1 cellular context compared by ENCODE assay signal in the genomic region with DNA sequence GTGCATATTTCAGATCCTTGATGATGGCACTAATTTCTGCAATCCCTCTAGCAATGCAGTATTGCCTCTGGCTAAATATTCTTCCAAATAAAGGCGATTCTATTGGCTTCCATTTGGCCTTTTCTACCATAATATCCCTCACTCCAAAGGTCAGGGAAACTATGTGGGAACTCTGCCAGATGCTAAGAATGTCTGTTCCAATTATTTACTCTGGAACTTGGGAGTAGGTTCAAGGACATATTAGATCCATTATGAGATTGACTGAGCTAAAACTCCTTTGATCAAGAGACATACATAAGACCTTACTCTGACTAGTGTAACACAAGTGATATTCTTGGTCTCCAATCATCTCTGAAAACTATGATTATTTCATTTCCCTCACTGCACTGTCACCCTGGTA.
A peak's percentile ranks its signal among the peaks of the same experiment; 100 is the strongest.
TF ChIP-seq lines count a peak whose summit lies in the region.

No MANE protein-coding gene starts in this region.

TF ChIP-seq in HepG2, 621 proteins besides CTCF, POLR2A, EP300 and RAD21 (continued from another document and continues in another):
- TF ChIP-seq HMGXB4 (CRISPR knock-in tag; IDR thresholded peaks at IDR 0.05; ENCODE audit: borderline replicate concordance in 1 of 2, low read depth in 1 of 2) (no peak), ZNF879 (CRISPR knock-in tag; IDR thresholded peaks at IDR 0.05) (no peak), HDAC1 (CRISPR knock-in tag; IDR thresholded peaks at IDR 0.05) (peak; percentile 48; the same call in 1 of the 2 replicates), BCL6 (CRISPR knock-in tag; IDR thresholded peaks at IDR 0.05) (peak; percentile 85), RFX1 (IDR thresholded peaks at IDR 0.05) (no peak), ZFP1 (CRISPR knock-in tag; IDR thresholded peaks at IDR 0.05) (peak; percentile 77; the same call in 1 of the 2 replicates), ZFP36L1 (CRISPR knock-in tag; IDR thresholded peaks at IDR 0.05) (no peak), FOXO1 (CRISPR knock-in tag; IDR thresholded peaks at IDR 0.05) (peak; percentile 78), POGZ (CRISPR knock-in tag; IDR thresholded peaks at IDR 0.05) (peak; percentile 94), ZMYM3 (CRISPR knock-in tag; IDR thresholded peaks at IDR 0.05) (no peak), LRRFIP1 (CRISPR knock-in tag; conservative IDR thresholded peaks at IDR 0.05) (no peak), NCOA1 (CRISPR knock-in tag; IDR thresholded peaks at IDR 0.05) (no peak), FOXC1 (CRISPR knock-in tag; IDR thresholded peaks at IDR 0.05; ENCODE audit: borderline replicate concordance) (no peak), RAD51 (IDR thresholded peaks at IDR 0.05; ENCODE audit: borderline replicate concordance) (no peak), DNMT1 (CRISPR knock-in tag; IDR thresholded peaks at IDR 0.05) (no peak), CREM (IDR thresholded peaks at IDR 0.05) (peak; percentile 52), CREM (CRISPR knock-in tag; IDR thresholded peaks at IDR 0.05) (no peak), RXRA (CRISPR knock-in tag; IDR thresholded peaks at IDR 0.05) (no peak; the same call in 1 of the 2 replicates), ZNF17 (CRISPR knock-in tag; IDR thresholded peaks at IDR 0.05) (no peak), MIER3 (CRISPR knock-in tag; IDR thresholded peaks at IDR 0.05; ENCODE audit: borderline replicate concordance) (no peak), DPF2 (CRISPR knock-in tag; IDR thresholded peaks at IDR 0.05; ENCODE audit: borderline replicate concordance, low read depth) (peak; percentile 56; the same call in 1 of the 2 replicates), ZBTB14 (CRISPR knock-in tag; IDR thresholded peaks at IDR 0.05) (no peak), BATF2 (CRISPR knock-in tag; IDR thresholded peaks at IDR 0.05) (no peak), ZNF512 (CRISPR knock-in tag; IDR thresholded peaks at IDR 0.05) (no peak), HMG20B (CRISPR knock-in tag; conservative IDR thresholded peaks at IDR 0.05) (0 out of 2 replicates have a peak, but pooled peaks have one; percentile 35), FOXJ3 (CRISPR knock-in tag; IDR thresholded peaks at IDR 0.05; ENCODE audit: borderline replicate concordance) (peak; percentile 75; the same call in 1 of the 2 replicates), FOXP4 (CRISPR knock-in tag; IDR thresholded peaks at IDR 0.05) (0 out of 2 replicates have a peak, but pooled peaks have one; percentile 31), ARID5B (CRISPR knock-in tag; IDR thresholded peaks at IDR 0.05) (peak; percentile 99), ZNF672 (CRISPR knock-in tag; IDR thresholded peaks at IDR 0.05) (no peak), ZFAT (CRISPR knock-in tag; conservative IDR thresholded peaks at IDR 0.05) (no peak), ZNF260 (CRISPR knock-in tag; IDR thresholded peaks at IDR 0.05; ENCODE audit: borderline replicate concordance, low read depth) (no peak)
- TF ChIP-seq, protein P1, sequence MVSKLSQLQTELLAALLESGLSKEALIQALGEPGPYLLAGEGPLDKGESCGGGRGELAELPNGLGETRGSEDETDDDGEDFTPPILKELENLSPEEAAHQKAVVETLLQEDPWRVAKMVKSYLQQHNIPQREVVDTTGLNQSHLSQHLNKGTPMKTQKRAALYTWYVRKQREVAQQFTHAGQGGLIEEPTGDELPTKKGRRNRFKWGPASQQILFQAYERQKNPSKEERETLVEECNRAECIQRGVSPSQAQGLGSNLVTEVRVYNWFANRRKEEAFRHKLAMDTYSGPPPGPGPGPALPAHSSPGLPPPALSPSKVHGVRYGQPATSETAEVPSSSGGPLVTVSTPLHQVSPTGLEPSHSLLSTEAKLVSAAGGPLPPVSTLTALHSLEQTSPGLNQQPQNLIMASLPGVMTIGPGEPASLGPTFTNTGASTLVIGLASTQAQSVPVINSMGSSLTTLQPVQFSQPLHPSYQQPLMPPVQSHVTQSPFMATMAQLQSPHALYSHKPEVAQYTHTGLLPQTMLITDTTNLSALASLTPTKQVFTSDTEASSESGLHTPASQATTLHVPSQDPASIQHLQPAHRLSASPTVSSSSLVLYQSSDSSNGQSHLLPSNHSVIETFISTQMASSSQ (IDR thresholded peaks at IDR 0.05; ENCODE audit: low read depth): peak; percentile 11; the same call in 1 of the 2 replicates
- TF ChIP-seq, protein P1 (CRISPR knock-in tag; IDR thresholded peaks at IDR 0.05; ENCODE audit: borderline replicate concordance): peak; percentile 71; the same call in 1 of the 2 replicates
- TF ChIP-seq, protein P2, sequence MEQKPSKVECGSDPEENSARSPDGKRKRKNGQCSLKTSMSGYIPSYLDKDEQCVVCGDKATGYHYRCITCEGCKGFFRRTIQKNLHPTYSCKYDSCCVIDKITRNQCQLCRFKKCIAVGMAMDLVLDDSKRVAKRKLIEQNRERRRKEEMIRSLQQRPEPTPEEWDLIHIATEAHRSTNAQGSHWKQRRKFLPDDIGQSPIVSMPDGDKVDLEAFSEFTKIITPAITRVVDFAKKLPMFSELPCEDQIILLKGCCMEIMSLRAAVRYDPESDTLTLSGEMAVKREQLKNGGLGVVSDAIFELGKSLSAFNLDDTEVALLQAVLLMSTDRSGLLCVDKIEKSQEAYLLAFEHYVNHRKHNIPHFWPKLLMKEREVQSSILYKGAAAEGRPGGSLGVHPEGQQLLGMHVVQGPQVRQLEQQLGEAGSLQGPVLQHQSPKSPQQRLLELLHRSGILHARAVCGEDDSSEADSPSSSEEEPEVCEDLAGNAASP (CRISPR knock-in tag; IDR thresholded peaks at IDR 0.05; ENCODE audit: borderline replicate concordance): peak; percentile 71; the same call in 1 of the 2 replicates
- TF ChIP-seq, protein P3, sequence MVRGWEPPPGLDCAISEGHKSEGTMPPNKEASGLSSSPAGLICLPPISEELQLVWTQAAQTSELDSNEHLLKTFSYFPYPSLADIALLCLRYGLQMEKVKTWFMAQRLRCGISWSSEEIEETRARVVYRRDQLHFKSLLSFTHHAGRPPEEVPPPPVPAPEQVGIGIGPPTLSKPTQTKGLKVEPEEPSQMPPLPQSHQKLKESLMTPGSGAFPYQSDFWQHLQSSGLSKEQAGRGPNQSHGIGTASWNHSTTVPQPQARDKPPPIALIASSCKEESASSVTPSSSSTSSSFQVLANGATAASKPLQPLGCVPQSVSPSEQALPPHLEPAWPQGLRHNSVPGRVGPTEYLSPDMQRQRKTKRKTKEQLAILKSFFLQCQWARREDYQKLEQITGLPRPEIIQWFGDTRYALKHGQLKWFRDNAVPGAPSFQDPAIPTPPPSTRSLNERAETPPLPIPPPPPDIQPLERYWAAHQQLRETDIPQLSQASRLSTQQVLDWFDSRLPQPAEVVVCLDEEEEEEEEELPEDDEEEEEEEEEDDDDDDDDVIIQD (CRISPR knock-in tag; IDR thresholded peaks at IDR 0.05; ENCODE audit: low read depth): peak; percentile 99
